8 cellular contexts compared by ENCODE assay signal in the genomic region with DNA sequence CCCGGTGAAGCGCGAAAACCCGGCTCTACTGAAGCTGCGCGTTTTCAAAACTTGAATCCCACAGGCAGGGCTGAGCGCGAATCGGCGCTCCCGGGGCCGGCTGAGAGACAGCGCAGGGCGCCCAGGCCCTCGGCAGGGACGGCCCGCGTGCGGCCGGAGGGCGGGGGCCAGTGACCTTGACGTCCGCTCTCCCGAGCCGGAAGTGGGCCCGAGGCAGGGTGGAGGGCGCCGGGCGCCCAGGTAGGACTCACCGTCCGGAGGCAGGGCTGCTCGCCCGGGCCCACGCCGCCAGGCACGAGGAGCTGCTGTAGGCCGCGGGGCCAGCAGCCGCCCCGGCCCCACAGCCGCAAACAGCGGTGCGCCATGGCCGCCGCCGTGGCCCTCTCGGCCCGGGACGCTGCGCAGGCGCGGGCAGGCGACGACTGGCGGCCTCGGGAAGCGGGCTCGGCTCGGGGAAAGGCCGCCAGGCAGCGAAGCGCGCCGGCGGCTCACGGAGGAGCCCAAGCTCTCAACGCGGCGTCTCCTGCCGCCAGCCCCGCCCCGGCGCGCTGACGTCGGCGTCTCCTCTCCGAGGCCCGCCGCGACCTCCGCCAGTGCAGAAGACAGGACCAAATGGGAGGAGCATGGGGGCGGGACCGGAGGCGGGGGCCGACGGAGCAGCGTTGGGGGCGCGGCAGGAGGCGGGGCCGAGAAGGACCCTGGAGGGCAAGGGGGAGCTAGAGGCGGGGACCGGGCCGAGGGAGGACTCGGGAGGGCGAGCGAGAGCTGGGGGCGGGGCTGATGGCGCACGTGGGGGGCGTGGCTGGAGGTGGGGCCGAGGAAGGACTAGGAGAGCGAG. TPM values are rescaled to one million over a fixed set of nuclear protein-coding genes. Genes with fewer than 3 reads are reported as not detected.
DNase-seq lines count a peak whose midpoint lies in the region; ATAC-seq and TF ChIP-seq lines count a peak whose summit lies in the region.

A gene (minus strand): TSS at position 510 of the 838 bp plus-strand sequence. CDS start 145 bp downstream, at position 365.

- no peaks in the 10 kb centered on the region for H3K9me3 Mint-ChIP-seq in immature natural killer cell

- peak within 1 kb of the TSS; percentile 88 to 93 (median 90) for H3K4me3 Mint-ChIP-seq in immature natural killer cell

- H3K9me3 ChIP-seq in spleen = peaks cover 0 to 2% (median under 1%) of the 10 kb centered on the region in 8 donors

- TF ChIP-seq POLR2A in spleen (IDR thresholded peaks at IDR 0.05) = peak; percentile 31 to 94 (median 69)

- no peaks in the 10 kb centered on the region for H3K36me3 ChIP-seq in spleen

- TF ChIP-seq CTCF in AG09319 (IDR thresholded peaks at IDR 0.05; ENCODE audit: low read depth, low read length) = no peak
- no peak for TF ChIP-seq CTCF in spleen (IDR thresholded peaks at IDR 0.05 in 8 of 11, conservative IDR thresholded peaks at IDR 0.05 in 3 of 11)

- ATAC-seq in GM19035 (IDR thresholded peaks at IDR 0.05; ENCODE audit: unreplicated experiment) (peak; percentile 91), HG03342 (IDR thresholded peaks at IDR 0.05; ENCODE audit: unreplicated experiment) (peak; percentile 85)

- peak within 1 kb of the TSS; percentile 67 to 94 (median 76) for H3K4me3 ChIP-seq in spleen

- peaks cover 9 to 57% (median 42%) of the 10 kb centered on the region in 6 donors for H3K4me1 ChIP-seq in spleen

- H3K4me1 Mint-ChIP-seq in immature natural killer cell = peaks cover 43 to 47% of the 10 kb centered on the region in 2 donors

- H3K36me3 Mint-ChIP-seq in immature natural killer cell = peaks cover 0 to 3% (median 0%) of the 10 kb centered on the region in 3 donors

- peak; percentile 98 for DNase-seq in AG09319 (ENCODE audit: extremely low read depth, low read depth)
- DNase-seq in NCI-H345 treated with DMSO at 0.1 percent for 48 hours (lab: John Stamatoyannopoulos, UW; ENCODE audit: unreplicated experiment) = peak; percentile 90
- peak; percentile 100 for DNase-seq in activated CD4-positive, CD25-positive, alpha-beta regulatory T cell (lab: John Stamatoyannopoulos, UW)
- peak; percentile 89 to 100 (median 100) for DNase-seq in caudate nucleus (lab: John Stamatoyannopoulos, UW)
- peak; percentile 100 for DNase-seq in immature natural killer cell
- peak; percentile 100 for DNase-seq in spleen

- no peaks in the 10 kb centered on the region for H3K27me3 ChIP-seq in spleen (replicated peaks in 1 of 7)

- WGBS in spleen, 5 donors = 0 to 1% (median 1%) methylated on average over 50 to 104 of the region's 104 CpGs

- peaks cover 3 to 9% (median 6%) of the 10 kb centered on the region in 3 donors for H3K27me3 Mint-ChIP-seq in immature natural killer cell (ENCODE audit: low read depth in 3 of 3)

- intact Hi-C loops in spleen (cut with DNase I; ENCODE audit: low total_unique reads) = no loop called here

- H3K27ac Mint-ChIP-seq in immature natural killer cell = peak within 1 kb of the TSS; percentile 89 to 95 (median 91)

- H3K27ac ChIP-seq in caudate nucleus (ENCODE audit: low read depth, low read length) (peak within 1 kb of the TSS; percentile 90), spleen (peak within 1 kb of the TSS; percentile 94 to 99 (median 99))

RNA-seq across cellular contexts. Expression of the gene that starts here (rescaled TPM):
- polyA plus RNA-seq in immature natural killer cell (10 to 100 TPM; 22.1 to 28.5 (median 27.8) TPM), spleen (10 to 100 TPM; 16.0 to 22.2 (median 17.3) TPM)
- total RNA-seq in spleen = 10 to 100 TPM; 28.5 to 42.4 (median 35.8) TPM

Comparison
In these comparisons a context has a peak if more than half of its experiments do, and no peak if none do; other contexts are left out.
1. Peak in every context shown above with its lines: DNase-seq, ATAC-seq, H3K4me3 ChIP-seq and H3K27ac ChIP-seq.